In genomic region chr4:168667936-168668335, GRCh38 we compare ENCODE assay signal across 22 cellular contexts.
"Had no signal": no experiment of that assay in that cellular context is flagged by ENCODE, and none has a peak within 500 bp of the region (broad histone marks: within the 10 kb centered on the region; RNA-seq: fewer than 3 reads in every experiment).

No MANE protein-coding gene starts in this region.

- ATAC-seq: body of pancreas; heart left ventricle; mucosa of descending colon; naive thymus-derived CD8-positive, alpha-beta T cell; T-helper 17 cell had no signal

- H3K4me3 Mint-ChIP-seq: activated B cell treated with CpG ODN at 0.5 μM for 24 hours; activated naive CD8-positive, alpha-beta T cell; naive thymus-derived CD8-positive, alpha-beta T cell; T-helper 17 cell had no signal

- H3K36me3 Mint-ChIP-seq: activated naive CD8-positive, alpha-beta T cell; naive thymus-derived CD8-positive, alpha-beta T cell had no signal

- H3K36me3 ChIP-seq: neutrophil, tibial nerve had no signal

- H3K27ac Mint-ChIP-seq: activated B cell treated with CpG ODN at 0.5 μM for 24 hours; activated naive CD8-positive, alpha-beta T cell; naive thymus-derived CD8-positive, alpha-beta T cell; T-helper 17 cell had no signal

- H3K4me3 ChIP-seq: body of pancreas, coronary artery, heart left ventricle, lung, mucosa of descending colon, tibial nerve had no signal

- H3K4me1 ChIP-seq: body of pancreas had no signal

- H3K27me3 ChIP-seq: heart left ventricle, neutrophil, tibial nerve had no signal

- H3K9me3 Mint-ChIP-seq: activated B cell treated with CpG ODN at 0.5 μM for 24 hours; naive thymus-derived CD8-positive, alpha-beta T cell had no signal

- DNase-seq: activated B cell treated with CpG ODN at 0.5 μM for 24 hours; activated CD4-positive, alpha-beta T cell treated with anti-CD3 and anti-CD28 coated beads for 48 hours; activated CD8-positive, alpha-beta memory T cell treated with anti-CD3 and anti-CD28 coated beads for 24 hours; activated gamma-delta T cell treated with Interleukin-2 at 50 U/mL for 16 hours; amniotic stem cell; body of pancreas; central memory CD4-positive, alpha-beta T cell; effector memory CD4-positive, alpha-beta T cell; heart left ventricle; mucosa of descending colon; naive thymus-derived CD8-positive, alpha-beta T cell; posterior cingulate gyrus; retina; stimulated activated CD4-positive, alpha-beta T cell treated with anti-CD3 and anti-CD28 coated beads, Interleukin-4, amount 100 ng/mL, for 24 hours; stimulated activated naive CD4-positive, alpha-beta T cell; substantia nigra; T-helper 17 cell had no signal

- H3K27me3 Mint-ChIP-seq: activated naive CD8-positive, alpha-beta T cell had no signal

- H3K27ac ChIP-seq: body of pancreas, coronary artery, neutrophil had no signal

- H3K4me1 Mint-ChIP-seq: activated B cell treated with CpG ODN at 0.5 μM for 24 hours; naive thymus-derived CD8-positive, alpha-beta T cell; T-helper 17 cell had no signal

- H3K9me3 ChIP-seq: body of pancreas, heart left ventricle, mucosa of descending colon, neutrophil, tibial nerve had no signal
